Comparison of ENCODE assay signal across 24 cellular contexts in genomic region chr2:131557558-131558321, GRCh38. TPM values are rescaled to one million over a fixed set of nuclear protein-coding genes. Genes with fewer than 3 reads are reported as not detected.
DNase-seq lines count a peak whose midpoint lies in the region; ATAC-seq, FAIRE-seq and TF ChIP-seq lines count a peak whose summit lies in the region.
"Had no signal": no experiment of that assay in that cellular context is flagged by ENCODE, and none has a peak within 500 bp of the region (broad histone marks: within the 10 kb centered on the region; RNA-seq: fewer than 3 reads in every experiment).

No MANE protein-coding gene starts in this region.

- no peaks in the 10 kb centered on the region for H3K36me3 ChIP-seq in HepG2 (replicated peaks in 1 of 2; ENCODE audit: control insufficient read depth in 1 of 2, insufficient read depth in 2 of 2, low read length in 2 of 2)
- H3K36me3 ChIP-seq in right lobe of liver: no peaks in the 10 kb centered on the region
- no peaks in the 10 kb centered on the region for H3K36me3 ChIP-seq in testis (ENCODE audit: low read depth, missing control alignments)
- H3K36me3 ChIP-seq: BLaER1 had no signal

- no peak for TF ChIP-seq CTCF in HepG2 (CRISPR knock-in tag; IDR thresholded peaks at IDR 0.05)
- no peak for TF ChIP-seq CTCF in right lobe of liver (IDR thresholded peaks at IDR 0.05)
- TF ChIP-seq CTCF in testis (IDR thresholded peaks at IDR 0.05): no peak
- TF ChIP-seq CTCF in dorsolateral prefrontal cortex (IDR thresholded peaks at IDR 0.05 in 54 of 56, conservative IDR thresholded peaks at IDR 0.05 in 2 of 56; ENCODE audit: low read depth in 1 of 56, partially characterized antibody in 56 of 56): no peak

- no peak overlapping the region for H3K27ac ChIP-seq in HepG2 (ENCODE audit: extremely low read length, insufficient read depth, low read length)
- no peak overlapping the region for H3K27ac ChIP-seq in right lobe of liver
- H3K27ac ChIP-seq in testis: peak overlapping the region; percentile 52 to 62
- H3K27ac ChIP-seq in dorsolateral prefrontal cortex: no peak overlapping the region
- H3K27ac ChIP-seq: 22Rv1, BLaER1 had no signal

- TF ChIP-seq EP300 in HepG2 (IDR thresholded peaks at IDR 0.05; ENCODE audit: low read depth in 2 of 2, low read length in 2 of 2) (no peak), HepG2 (CRISPR knock-in tag; IDR thresholded peaks at IDR 0.05; ENCODE audit: borderline replicate concordance) (no peak)

- TSS peak; percentile 87 for BruUV-seq in HepG2 (replicated peaks; lab: Mats Ljungman, UMichigan)

- H3K4me1 ChIP-seq in HepG2 (ENCODE audit: insufficient read depth, low read length) (peaks cover 13% of the 10 kb centered on the region), right lobe of liver (no peaks in the 10 kb centered on the region), testis (peaks cover 16% of the 10 kb centered on the region)
- H3K4me1 ChIP-seq: BLaER1 had no signal

- FAIRE-seq in HepG2 (lab: Jason Lieb, UNC): no peak
- FAIRE-seq: D721Med had no signal

- in situ Hi-C loops in HepG2 (cut with HindIII; ENCODE audit: extremely low pct_ligation_motif_present, low pct_unique_long_range_greater_than_20kb): no loop called here

- H3K9me3 ChIP-seq in HepG2 (ENCODE audit: low read length) (no peaks in the 10 kb centered on the region), right lobe of liver (no peaks in the 10 kb centered on the region), testis (no peaks in the 10 kb centered on the region)
- H3K9me3 ChIP-seq: BLaER1 had no signal

- intact Hi-C loops in HepG2 (cut with micrococcal nuclease; ENCODE audit: unreplicated experiment) (no loop called here), right lobe of liver (cut with DNase I) (no loop called here), testis (cut with DNase I; ENCODE audit: low total_unique reads) (no loop called here), dorsolateral prefrontal cortex (cut with DNase I) (no loop called here)

- DNase-seq in HepG2 (ENCODE audit: low spot score): no peak
- DNase-seq in right lobe of liver: no peak
- no peak for DNase-seq in testis
- no peak for DNase-seq in dorsolateral prefrontal cortex
- DNase-seq in activated CD4-positive, alpha-beta T cell treated with anti-CD3 and anti-CD28 coated beads for 1 hour: no peak
- DNase-seq: CD8-positive, alpha-beta T cell; DMS79; HCEC 1CT; KG1; NCI-H1436; NCI-H2029; NCI-H2171; NCI-H446; NCI-H69; NK-92 treated with Interleukin-12 subunit alpha and Interleukin-12 subunit beta, amount 100 ng/mL, for 24 hours; OCI-M1; RPMI8226; SIG-M5 had no signal

- POLR2A ChIA-PET in HepG2 (lab: Yijun Ruan, JAX): no interaction called here

- H3K79me2 ChIP-seq in HepG2 (ENCODE audit: insufficient read depth, low read length): no peaks in the 10 kb centered on the region

- no peak overlapping the region for H3K9ac ChIP-seq in HepG2 (ENCODE audit: insufficient read depth, low read depth, low read length)
- H3K9ac ChIP-seq: BLaER1 had no signal

- no peak overlapping the region for H2AFZ ChIP-seq in HepG2 (ENCODE audit: low read length)

- peaks cover 2 to 27% of the 10 kb centered on the region in 2 experiments; a peak in 3 of 5 replicates for H3K27me3 ChIP-seq in HepG2 (ENCODE audit: control insufficient read depth in 1 of 2, insufficient read depth in 2 of 2, low read length in 2 of 2)
- H3K27me3 ChIP-seq in right lobe of liver: no peaks in the 10 kb centered on the region
- H3K27me3 ChIP-seq in testis: no peaks in the 10 kb centered on the region
- H3K27me3 ChIP-seq in dorsolateral prefrontal cortex: peaks cover 0 to 13% (median 0%) of the 10 kb centered on the region in 45 donors
- H3K27me3 ChIP-seq: BLaER1 had no signal

- no peak overlapping the region for H3K4me2 ChIP-seq in HepG2 (ENCODE audit: low read depth, low read length)
- H3K4me2 ChIP-seq: BLaER1 had no signal

- no peak overlapping the region for H3K4me3 ChIP-seq in HepG2 (replicated peaks in 1 of 3; ENCODE audit: insufficient read depth in 1 of 3, low read depth in 2 of 3, low read length in 3 of 3)
- no peak overlapping the region for H3K4me3 ChIP-seq in right lobe of liver
- H3K4me3 ChIP-seq in testis: peak overlapping the region in 1 of 2 donors; percentile 31
- H3K4me3 ChIP-seq in dorsolateral prefrontal cortex: no peak overlapping the region
- H3K4me3 ChIP-seq: BLaER1 had no signal

- no peak for TF ChIP-seq RAD21 in HepG2 (CRISPR knock-in tag; IDR thresholded peaks at IDR 0.05)

- ATAC-seq in HepG2 (no peak), right lobe of liver (no peak), GM21619 (IDR thresholded peaks at IDR 0.05; ENCODE audit: unreplicated experiment) (peak; percentile 64), HG03175 (IDR thresholded peaks at IDR 0.05; ENCODE audit: unreplicated experiment) (peak; percentile 53), GM18520 (IDR thresholded peaks at IDR 0.05; ENCODE audit: unreplicated experiment) (no peak)
- ATAC-seq: CD8-positive, alpha-beta T cell had no signal

- H4K20me1 ChIP-seq in HepG2 (ENCODE audit: insufficient read depth, low read length): no peaks in the 10 kb centered on the region
- H4K20me1 ChIP-seq: BLaER1 had no signal

- CTCF ChIA-PET in HepG2 (lab: Yijun Ruan, JAX; ENCODE audit: low intra/inter-chr PET ratio, low total read pairs): no interaction called here

- 37% methylated on average over 5 of the region's 5 CpGs for WGBS in HepG2 (ENCODE audit: low lambda C conversion rate)
- 54% methylated on average over 5 of the region's 5 CpGs for WGBS in right lobe of liver (ENCODE audit: insufficient coverage, low coverage, low lambda C conversion rate, missing lambda C conversion rate)
- WGBS in testis, 2 donors: 56 to 67% methylated on average over 5 of the region's 5 CpGs

- TF ChIP-seq POLR2A in HepG2 (IDR thresholded peaks at IDR 0.05; ENCODE audit: insufficient read depth in 1 of 2, low read depth in 2 of 2, low read length in 2 of 2): no peak
- TF ChIP-seq POLR2A in right lobe of liver (IDR thresholded peaks at IDR 0.05): no peak
- no peak for TF ChIP-seq POLR2A in testis (IDR thresholded peaks at IDR 0.05)

TF ChIP-seq in HepG2, 621 proteins besides CTCF, POLR2A, EP300 and RAD21:
- no peak for TF ChIP-seq MXI1 (IDR thresholded peaks at IDR 0.05; ENCODE audit: borderline replicate concordance, low read depth, low read length)

RNA-seq across cellular contexts. Expression of gene CCDC74A, which starts 30.1 kb away (rescaled TPM):
- total RNA-seq in HepG2 (2016; rRNA removed; fragmentation: Illumina TruSeq; extraction: Trizol) (0.15 TPM in 1 of 2 replicates, not detected in the other), right lobe of liver (1 to 10 TPM in 1 of 6 experiments, under 1 TPM in 5; 0.20 to 1.2 (median 0.56) TPM), testis (100 to 1,000 TPM; 165 to 176 TPM), dorsolateral prefrontal cortex (10 to 100 TPM in 73 of 120 experiments, 1 to 10 TPM in 47; 3.4 to 21.8 (median 10.7) TPM)
- total RNA-seq in HepG2 (2016; cell fraction: cytosol; rRNA removed; fragmentation: Illumina TruSeq; extraction: Trizol; ENCODE audit: low read depth): 0.35 and 0.40 TPM in 2 replicates
- 0.15 TPM in 1 of 2 replicates, not detected in the other for total RNA-seq in HepG2 (2016; cell fraction: insoluble cytoplasmic fraction; rRNA removed; fragmentation: Illumina TruSeq; extraction: Trizol)
- total RNA-seq in HepG2 (2016; cell fraction: membrane; rRNA removed; fragmentation: Illumina TruSeq; extraction: Trizol): 0.28 and 0.46 TPM in 2 replicates
- total RNA-seq in HepG2 (2016; cell fraction: nucleus; rRNA removed; fragmentation: Illumina TruSeq; extraction: Trizol): not detected in 2 replicates
- polyA plus RNA-seq in HepG2 (2011; rRNA removed) (0.17 and 0.18 TPM in 2 replicates), testis (ENCODE audit: insufficient read depth, low read depth, low replicate concordance) (124 TPM)
- 0.04 TPM in 1 of 2 replicates, not detected in the other for polyA plus RNA-seq in HepG2 (2011; cell fraction: cytosol; rRNA removed)
- polyA plus RNA-seq in HepG2 (2011; cell fraction: nucleus; rRNA removed): 0.57 and 0.92 TPM in 2 replicates
- polyA plus RNA-seq in HepG2 (2012): not detected in 2 replicates
- polyA plus RNA-seq in HepG2 (2016; cell fraction: cytosol; fragmentation: Illumina TruSeq; extraction: Trizol; ENCODE audit: low read depth): 0.22 and 0.25 TPM in 2 replicates
- polyA plus RNA-seq in HepG2 (2016; cell fraction: insoluble cytoplasmic fraction; fragmentation: Illumina TruSeq; extraction: Trizol; ENCODE audit: low read depth): not detected in 2 replicates
- polyA plus RNA-seq in HepG2 (2016; cell fraction: membrane; fragmentation: Illumina TruSeq; extraction: Trizol; ENCODE audit: low read depth): 0.19 and 0.52 TPM in 2 replicates
- polyA plus RNA-seq in HepG2 (2016; cell fraction: nucleus; fragmentation: Illumina TruSeq; extraction: Trizol; ENCODE audit: insufficient read depth, low read depth): 0.51 TPM in 1 of 2 replicates, not detected in the other
- 0.14 and 0.47 TPM in 2 replicates for polyA minus RNA-seq in HepG2 (2011; rRNA and poly(A)+ RNA removed; ENCODE audit: low replicate concordance)
- not detected in 2 replicates for polyA minus RNA-seq in HepG2 (2011; cell fraction: cytosol; rRNA and poly(A)+ RNA removed)
- 0.62 TPM in 1 of 2 replicates, not detected in the other for polyA minus RNA-seq in HepG2 (2011; cell fraction: nucleus; rRNA and poly(A)+ RNA removed)

Comparison
In these comparisons a context has a peak if more than half of its experiments do, and no peak if none do; other contexts are left out.
1. ATAC-seq: peak in GM21619 (single experiment) and HG03175 (single experiment); none in HepG2 (single experiment), right lobe of liver (0 of 4) and GM18520 (single experiment).
2. H3K27ac ChIP-seq: peak in testis (2 of 2); none in HepG2 (single experiment), right lobe of liver (0 of 3) and dorsolateral prefrontal cortex (0 of 59).
3. RNA of gene CCDC74A, which starts 30.1 kb away (total RNA-seq): 165 to 176 TPM in testis; 3.4 to 21.8 TPM in dorsolateral prefrontal cortex, 0.20 to 1.2 TPM in right lobe of liver and 0.15 to 0.46 TPM in HepG2; every median in the first group is over 4 times any median in the second.